ENCODE assay signal across 9 cellular contexts in the genomic region with DNA sequence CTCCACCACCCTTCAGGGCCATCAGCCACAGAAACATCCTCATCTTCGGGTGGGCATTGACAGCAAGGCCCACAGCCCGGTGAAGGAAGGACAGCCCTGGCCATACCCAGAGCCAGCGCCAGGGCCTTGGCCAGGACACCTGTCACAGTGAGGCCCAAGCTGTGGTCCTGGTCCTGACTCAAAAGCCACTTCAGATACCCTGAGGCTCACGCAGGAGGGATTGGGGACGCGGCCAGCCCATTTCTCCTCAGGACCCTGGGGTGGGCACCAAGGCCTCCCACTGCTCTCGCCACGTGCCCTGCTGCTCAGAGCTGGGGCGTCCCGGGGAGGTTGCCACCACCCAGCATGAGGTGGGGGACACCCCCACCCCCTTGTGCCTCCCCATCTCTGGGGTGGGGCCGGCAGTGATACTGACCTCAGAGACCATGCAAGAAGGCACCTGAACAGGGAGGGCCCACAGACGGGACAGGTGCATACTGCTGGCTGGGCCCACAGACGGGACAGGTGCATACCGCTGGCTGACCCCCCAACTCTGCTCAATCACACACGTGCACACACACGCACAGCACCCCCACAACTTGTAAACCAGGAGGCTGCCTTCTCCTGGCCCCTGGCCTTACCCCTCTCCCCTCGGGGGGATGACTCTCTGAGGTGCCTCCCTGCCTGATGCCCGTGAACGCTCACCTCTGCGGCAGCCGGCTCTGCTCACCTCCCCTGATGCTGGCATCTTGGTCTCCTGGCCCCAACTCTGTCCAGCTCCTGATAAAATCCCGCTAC. TPM values are rescaled to one million over a fixed set of nuclear protein-coding genes. Genes with fewer than 3 reads are reported as not detected.
DNase-seq lines count a peak whose midpoint lies in the region; ATAC-seq and TF ChIP-seq lines count a peak whose summit lies in the region.
"Had no signal": no experiment of that assay in that cellular context is flagged by ENCODE, and none has a peak within 500 bp of the region (broad histone marks: within the 10 kb centered on the region; RNA-seq: fewer than 3 reads in every experiment).

No MANE protein-coding gene starts in this region.

- H4K20me1 ChIP-seq in Karpas-422 (ENCODE audit: insufficient read depth, low read depth, low read length) = peaks cover 90% of the 10 kb centered on the region

- H3K4me2 ChIP-seq in Karpas-422 (ENCODE audit: low read depth, low read length, poor library complexity, severe bottlenecking) = peak overlapping the region; percentile 35

- H3K36me3 ChIP-seq in Karpas-422 (ENCODE audit: insufficient read depth, low read length) = peaks cover 41% of the 10 kb centered on the region

- TF ChIP-seq CTCF in AG04450 (IDR thresholded peaks at IDR 0.05; ENCODE audit: low read depth, low read length) = no peak

- no peak overlapping the region for H3K4me3 ChIP-seq in AG04450 (ENCODE audit: low read depth, low read length)
- H3K4me3 ChIP-seq in Karpas-422 (ENCODE audit: low read length) = no peak overlapping the region; the same call in 1 of the 2 replicates

- H3K9me3 Mint-ChIP-seq in central memory CD8-positive, alpha-beta T cell = no peaks in the 10 kb centered on the region
- H3K9me3 Mint-ChIP-seq in natural killer cell treated with Interleukin-12 subunit alpha and Interleukin-12 subunit beta and Interleukin-15 and Interleukin-18, amount 100 ng/mL, for 72 hours = no peaks in the 10 kb centered on the region

- CTCF ChIA-PET in AG04450 (lab: Charles Lee) = no interaction called here

- peaks cover 49% of the 10 kb centered on the region for H3K36me3 Mint-ChIP-seq in central memory CD8-positive, alpha-beta T cell (ENCODE audit: insufficient read depth)
- peaks cover 4% of the 10 kb centered on the region for H3K36me3 Mint-ChIP-seq in natural killer cell treated with Interleukin-12 subunit alpha and Interleukin-12 subunit beta and Interleukin-15 and Interleukin-18, amount 100 ng/mL, for 72 hours

- peak overlapping the region; percentile 75 for H3K4me3 Mint-ChIP-seq in central memory CD8-positive, alpha-beta T cell
- H3K4me3 Mint-ChIP-seq in natural killer cell treated with Interleukin-12 subunit alpha and Interleukin-12 subunit beta and Interleukin-15 and Interleukin-18, amount 100 ng/mL, for 72 hours = peak overlapping the region; percentile 76

- H3K27ac Mint-ChIP-seq in central memory CD8-positive, alpha-beta T cell (ENCODE audit: low read depth) = peak overlapping the region; percentile 93
- peak overlapping the region; percentile 96 for H3K27ac Mint-ChIP-seq in natural killer cell treated with Interleukin-12 subunit alpha and Interleukin-12 subunit beta and Interleukin-15 and Interleukin-18, amount 100 ng/mL, for 72 hours

- H3K27me3 ChIP-seq in AG04450 (ENCODE audit: control insufficient read depth, insufficient read depth, low read length) (no peaks in the 10 kb centered on the region), Karpas-422 (ENCODE audit: low read length) (no peaks in the 10 kb centered on the region)

- H2AFZ ChIP-seq in Karpas-422 (ENCODE audit: low read length) = no peak overlapping the region

- H3K9me3 ChIP-seq in AG04450 (ENCODE audit: control insufficient read depth, insufficient read depth, low read length) (no peaks in the 10 kb centered on the region; the same call in 1 of the 2 replicates), Karpas-422 (ENCODE audit: low read length) (no peaks in the 10 kb centered on the region)

- H3K4me1 Mint-ChIP-seq in central memory CD8-positive, alpha-beta T cell = peaks cover 42% of the 10 kb centered on the region
- peaks cover 52 to 59% of the 10 kb centered on the region in 2 donors for H3K4me1 Mint-ChIP-seq in natural killer cell treated with Interleukin-12 subunit alpha and Interleukin-12 subunit beta and Interleukin-15 and Interleukin-18, amount 100 ng/mL, for 72 hours (ENCODE audit: low read depth in 2 of 2)

- peaks cover 100% of the 10 kb centered on the region for H3K4me1 ChIP-seq in Karpas-422 (ENCODE audit: low read length)

- peak overlapping the region; percentile 97 for H3K27ac ChIP-seq in AG04450 (ENCODE audit: low read depth, low read length)
- peak overlapping the region; percentile 68 for H3K27ac ChIP-seq in Karpas-422 (ENCODE audit: low read length)

- H3K9ac ChIP-seq in Karpas-422 (ENCODE audit: low read length) = peak overlapping the region; percentile 33; the same call in 1 of the 2 replicates

- peaks cover 98% of the 10 kb centered on the region for H3K79me2 ChIP-seq in Karpas-422 (ENCODE audit: low read length)

- no peak for ATAC-seq in central memory CD8-positive, alpha-beta T cell (replicated peaks; ENCODE audit: extremely low read depth, poor library complexity, severe bottlenecking)
- no peak for ATAC-seq in natural killer cell treated with Interleukin-12 subunit alpha and Interleukin-12 subunit beta and Interleukin-15 and Interleukin-18, amount 100 ng/mL, for 72 hours
- ATAC-seq in left lobe of liver = no peak
- ATAC-seq in HG03139 (IDR thresholded peaks at IDR 0.05; ENCODE audit: unreplicated experiment) = no peak

- DNase-seq in AG04450 (ENCODE audit: low read depth, low spot score) (no peak), Karpas-422 (no peak), left lobe of liver (ENCODE audit: low spot score) (no peak)
- no peak for DNase-seq in central memory CD8-positive, alpha-beta T cell (ENCODE audit: low spot score in 2 of 2)
- DNase-seq in natural killer cell treated with Interleukin-12 subunit alpha and Interleukin-12 subunit beta and Interleukin-15 and Interleukin-18, amount 100 ng/mL, for 72 hours (ENCODE audit: low spot score) = no peak
- no peak for DNase-seq in activated effector memory CD4-positive, alpha-beta T cell treated with anti-CD3 and anti-CD28 coated beads, Interleukin-2, amount 50 U/mL, for 16 hours
- no peak for DNase-seq in stimulated activated CD4-positive, alpha-beta T cell treated with anti-CD3 and anti-CD28 coated beads, Interleukin-1b, Interleukin-23, amount 100 ng/mL, for 48 hours
- DNase-seq: stimulated activated CD4-positive, alpha-beta T cell treated with anti-CD3 and anti-CD28 coated beads, Interleukin-2, amount 100 ng/mL, for 24 hours had no signal

- no peaks in the 10 kb centered on the region for H3K9me2 ChIP-seq in Karpas-422 (replicated peaks; ENCODE audit: insufficient read depth, low read length)

- no peaks in the 10 kb centered on the region for H3K27me3 Mint-ChIP-seq in central memory CD8-positive, alpha-beta T cell
- H3K27me3 Mint-ChIP-seq in natural killer cell treated with Interleukin-12 subunit alpha and Interleukin-12 subunit beta and Interleukin-15 and Interleukin-18, amount 100 ng/mL, for 72 hours = no peaks in the 10 kb centered on the region

- POLR2A ChIA-PET in AG04450 (lab: Yijun Ruan, JAX) = no interaction called here

RNA-seq across cellular contexts. Expression of gene SLC7A5, which starts 14.2 kb away (rescaled TPM):
- 17.9 and 29.3 TPM in 2 replicates for polyA plus RNA-seq in AG04450 (2011; rRNA removed)
- polyA minus RNA-seq in AG04450 (2011; rRNA and poly(A)+ RNA removed) = 19.7 and 23.8 TPM in 2 replicates
- total RNA-seq in Karpas-422 (2014; rRNA removed; shearing (Covaris generic); ENCODE audit: low replicate concordance) = 163 and 177 TPM in 2 replicates
- 100 to 1,000 TPM; 142 to 348 TPM for total RNA-seq in natural killer cell treated with Interleukin-12 subunit alpha and Interleukin-12 subunit beta and Interleukin-15 and Interleukin-18, amount 100 ng/mL, for 72 hours
- 13.4 TPM for total RNA-seq in left lobe of liver
